8 cellular contexts compared by ENCODE assay signal in genomic region chr19:16594131-16594586, GRCh38. TPM values are rescaled to one million over a fixed set of nuclear protein-coding genes. Genes with fewer than 3 reads are reported as not detected.
DNase-seq lines count a peak whose midpoint lies in the region; ATAC-seq and TF ChIP-seq lines count a peak whose summit lies in the region.

No MANE protein-coding gene starts in this region.

- no peaks in the 10 kb centered on the region for H3K36me3 ChIP-seq in Karpas-422 (ENCODE audit: insufficient read depth, low read length)
- no peaks in the 10 kb centered on the region for H3K36me3 ChIP-seq in osteoblast (ENCODE audit: insufficient read depth, low read length)
- no peaks in the 10 kb centered on the region for H3K36me3 ChIP-seq in SK-N-SH (replicated peaks in 1 of 2; ENCODE audit: control insufficient read depth in 1 of 2, insufficient read depth in 2 of 2, low read length in 1 of 2)
- no peaks in the 10 kb centered on the region for H3K36me3 ChIP-seq in GM23338 (ENCODE audit: insufficient read depth)

- WGBS in SK-N-SH (ENCODE audit: low lambda C conversion rate), result 97% methylated on average over 9 of the region's 10 CpGs

- H3K9me3 Mint-ChIP-seq in activated CD8-positive, alpha-beta T cell treated with anti-CD3 and anti-CD28 coated beads, Interleukin-2, amount 10 ng/mL, durations not matched to agents 7 days and 5 days (ENCODE audit: insufficient read depth), result no peaks in the 10 kb centered on the region
- no peaks in the 10 kb centered on the region; the same call in 2 of the 3 replicates for H3K9me3 Mint-ChIP-seq in GM23338

- H2AFZ ChIP-seq in Karpas-422 (ENCODE audit: low read length) (no peak overlapping the region), osteoblast (ENCODE audit: low read length) (no peak overlapping the region), SK-N-SH (ENCODE audit: low read depth) (no peak overlapping the region), GM23338 (no peak overlapping the region)

- H3K9me2 ChIP-seq in Karpas-422 (replicated peaks; ENCODE audit: insufficient read depth, low read length), result no peaks in the 10 kb centered on the region
- H3K9me2 ChIP-seq in SK-N-SH, result no peaks in the 10 kb centered on the region
- no peaks in the 10 kb centered on the region for H3K9me2 ChIP-seq in GM23338 (ENCODE audit: insufficient read depth)

- no peak for DNase-seq in Karpas-422
- DNase-seq in activated CD8-positive, alpha-beta T cell treated with anti-CD3 and anti-CD28 coated beads, Interleukin-2, amount 10 ng/mL, durations not matched to agents 7 days and 5 days, result peak; percentile 73
- peak; percentile 62 for DNase-seq in osteoblast (ENCODE audit: insufficient read length, low spot score, missing footprints)
- DNase-seq in SK-N-DZ (ENCODE audit: low spot score), result no peak
- DNase-seq in SK-N-SH, result no peak
- no peak for DNase-seq in GM23338 (ENCODE audit: low spot score)

- no peak for TF ChIP-seq EP300 in SK-N-SH (IDR thresholded peaks at IDR 0.05; ENCODE audit: borderline replicate concordance in 1 of 2, low read depth in 1 of 2, low read length in 1 of 2)

- TF ChIP-seq RAD21 in SK-N-SH (IDR thresholded peaks at IDR 0.05; ENCODE audit: low read length), result no peak

- H3K4me1 Mint-ChIP-seq in activated CD8-positive, alpha-beta T cell treated with anti-CD3 and anti-CD28 coated beads, Interleukin-2, amount 10 ng/mL, durations not matched to agents 7 days and 5 days (ENCODE audit: low read depth), result peaks cover 87% of the 10 kb centered on the region
- peaks cover 30% of the 10 kb centered on the region for H3K4me1 Mint-ChIP-seq in GM23338

- ATAC-seq in GM18505 (IDR thresholded peaks at IDR 0.05; ENCODE audit: unreplicated experiment) (peak; percentile 43), GM23338 (no peak), GM18861 (IDR thresholded peaks at IDR 0.05; ENCODE audit: unreplicated experiment) (no peak)
- peak; percentile 69 for ATAC-seq in activated CD8-positive, alpha-beta T cell treated with anti-CD3 and anti-CD28 coated beads, Interleukin-2, amount 10 ng/mL, durations not matched to agents 7 days and 5 days

- peak overlapping the region; percentile 72 for H3K4me3 Mint-ChIP-seq in activated CD8-positive, alpha-beta T cell treated with anti-CD3 and anti-CD28 coated beads, Interleukin-2, amount 10 ng/mL, durations not matched to agents 7 days and 5 days
- H3K4me3 Mint-ChIP-seq in GM23338, result no peak overlapping the region

- peak overlapping the region; percentile 31; the same call in 1 of the 2 replicates for H3K9ac ChIP-seq in Karpas-422 (ENCODE audit: low read length)
- no peak overlapping the region for H3K9ac ChIP-seq in SK-N-SH

- peaks cover 3% of the 10 kb centered on the region for H3K36me3 Mint-ChIP-seq in activated CD8-positive, alpha-beta T cell treated with anti-CD3 and anti-CD28 coated beads, Interleukin-2, amount 10 ng/mL, durations not matched to agents 7 days and 5 days (ENCODE audit: low read depth)
- no peaks in the 10 kb centered on the region; the same call in 2 of the 3 replicates for H3K36me3 Mint-ChIP-seq in GM23338 (ENCODE audit: low read depth)

- H3K27ac ChIP-seq in Karpas-422 (ENCODE audit: low read length) (peak overlapping the region; percentile 98), osteoblast (ENCODE audit: low read depth, low read length) (no peak overlapping the region), SK-N-SH (ENCODE audit: low read depth in 2 of 2, low read length in 1 of 2) (no peak overlapping the region), GM23338 (ENCODE audit: low read depth) (no peak overlapping the region)

- TF ChIP-seq CTCF in osteoblast (IDR thresholded peaks at IDR 0.05; ENCODE audit: extremely low read depth, low read depth, low read length) (no peak), SK-N-SH (IDR thresholded peaks at IDR 0.05) (no peak), GM23338 (conservative IDR thresholded peaks at IDR 0.05; ENCODE audit: low read depth in 2 of 2) (no peak)

- no peaks in the 10 kb centered on the region for H3K27me3 ChIP-seq in Karpas-422 (ENCODE audit: low read length)
- no peaks in the 10 kb centered on the region for H3K27me3 ChIP-seq in osteoblast (ENCODE audit: insufficient read depth, low read length)
- no peaks in the 10 kb centered on the region for H3K27me3 ChIP-seq in SK-N-SH (ENCODE audit: insufficient read depth)
- H3K27me3 ChIP-seq in GM23338 (ENCODE audit: insufficient read depth), result no peaks in the 10 kb centered on the region

- H3K27me3 Mint-ChIP-seq in activated CD8-positive, alpha-beta T cell treated with anti-CD3 and anti-CD28 coated beads, Interleukin-2, amount 10 ng/mL, durations not matched to agents 7 days and 5 days (ENCODE audit: low read depth), result no peaks in the 10 kb centered on the region
- H3K27me3 Mint-ChIP-seq in GM23338 (ENCODE audit: insufficient read depth, low read depth, poor library complexity), result peaks cover 7% of the 10 kb centered on the region

- H3K27ac Mint-ChIP-seq in activated CD8-positive, alpha-beta T cell treated with anti-CD3 and anti-CD28 coated beads, Interleukin-2, amount 10 ng/mL, durations not matched to agents 7 days and 5 days, result peak overlapping the region; percentile 92
- no peak overlapping the region for H3K27ac Mint-ChIP-seq in GM23338

- H3F3A ChIP-seq in SK-N-SH (replicated peaks; ENCODE audit: insufficient read depth) (no peaks in the 10 kb centered on the region), GM23338 (replicated peaks; ENCODE audit: low read depth) (no peaks in the 10 kb centered on the region)

- H3K9me3 ChIP-seq in Karpas-422 (ENCODE audit: low read length), result no peaks in the 10 kb centered on the region
- no peaks in the 10 kb centered on the region for H3K9me3 ChIP-seq in osteoblast (ENCODE audit: low read depth, low read length)
- H3K9me3 ChIP-seq in SK-N-SH, result no peaks in the 10 kb centered on the region

- H3K79me2 ChIP-seq in Karpas-422 (ENCODE audit: low read length), result peaks cover 96% of the 10 kb centered on the region
- peaks cover 99% of the 10 kb centered on the region for H3K79me2 ChIP-seq in osteoblast (ENCODE audit: insufficient read depth, low read length)
- H3K79me2 ChIP-seq in SK-N-SH (ENCODE audit: insufficient read depth), result peaks cover 99% of the 10 kb centered on the region
- peaks cover 96% of the 10 kb centered on the region for H3K79me2 ChIP-seq in GM23338 (replicated peaks; ENCODE audit: insufficient read depth)

- peaks cover 86% of the 10 kb centered on the region for H3K4me1 ChIP-seq in Karpas-422 (ENCODE audit: low read length)
- no peaks in the 10 kb centered on the region for H3K4me1 ChIP-seq in osteoblast (ENCODE audit: insufficient read depth, low read length)
- H3K4me1 ChIP-seq in SK-N-SH (ENCODE audit: control insufficient read depth in 1 of 2, insufficient read depth in 2 of 2, low read depth in 1 of 2, low read length in 1 of 2), result peaks cover 3 to 42% of the 10 kb centered on the region in 2 experiments; a peak in 3 of 4 replicates
- H3K4me1 ChIP-seq in GM23338 (ENCODE audit: insufficient read depth), result peaks cover 7% of the 10 kb centered on the region

- peak; percentile 31 for TF ChIP-seq POLR2A in GM18505 (IDR thresholded peaks at IDR 0.05; ENCODE audit: borderline replicate concordance, extremely low read depth, insufficient read depth, insufficient read length)

- H3K4me2 ChIP-seq in Karpas-422 (ENCODE audit: low read depth, low read length, poor library complexity, severe bottlenecking) (peak overlapping the region; percentile 34), osteoblast (ENCODE audit: insufficient read depth, low read length) (no peak overlapping the region), SK-N-SH (no peak overlapping the region), GM23338 (no peak overlapping the region)

- peaks cover 68% of the 10 kb centered on the region for H4K20me1 ChIP-seq in Karpas-422 (ENCODE audit: insufficient read depth, low read depth, low read length)
- H4K20me1 ChIP-seq in osteoblast (ENCODE audit: insufficient read depth, low read length), result peaks cover 90% of the 10 kb centered on the region
- peaks cover 99% of the 10 kb centered on the region for H4K20me1 ChIP-seq in SK-N-SH (ENCODE audit: insufficient read depth)
- H4K20me1 ChIP-seq in GM23338 (replicated peaks; ENCODE audit: insufficient read depth), result peaks cover 69% of the 10 kb centered on the region

- CTCF ChIA-PET in activated CD8-positive, alpha-beta T cell treated with anti-CD3 and anti-CD28 coated beads, Interleukin-2, amount 10 ng/mL, durations not matched to agents 7 days and 5 days (lab: Charles Lee), result interaction anchor here (1.8 kb wide), 1 partner anchor 10 kb away, joined by 7 read pairs; no protein-coding TSS in a partner anchor
- CTCF ChIA-PET in SK-N-SH (lab: Yijun Ruan, JAX), result no interaction called here

- POLR2A ChIA-PET in activated CD8-positive, alpha-beta T cell treated with anti-CD3 and anti-CD28 coated beads, Interleukin-2, amount 10 ng/mL, durations not matched to agents 7 days and 5 days (lab: Charles Lee), result interaction anchor here (0.5 to 3.6 kb wide), 3 partner anchors 10 to 35 kb away, joined by 3 to 18 read pairs (median 4); partner anchors contain the start of gene MED26
- POLR2A ChIA-PET in SK-N-SH (lab: Yijun Ruan, JAX), result no interaction called here

- H3K4me3 ChIP-seq in Karpas-422 (ENCODE audit: low read length) (peak overlapping the region; percentile 6; the same call in 1 of the 2 replicates), osteoblast (ENCODE audit: insufficient read depth, low read length) (no peak overlapping the region), SK-N-SH (ENCODE audit: low read depth in 2 of 2, low read length in 1 of 2) (no peak overlapping the region), GM23338 (no peak overlapping the region)

RNA-seq across cellular contexts. Expression of gene SLC35E1, which starts 21.9 kb away (rescaled TPM):
- 33.5 and 39.4 TPM in 2 replicates for total RNA-seq in Karpas-422 (2014; rRNA removed; shearing (Covaris generic); ENCODE audit: low replicate concordance)
- 10 to 100 TPM; 55.6 to 61.9 TPM for total RNA-seq in activated CD8-positive, alpha-beta T cell treated with anti-CD3 and anti-CD28 coated beads, Interleukin-2, amount 10 ng/mL, durations not matched to agents 7 days and 5 days
- total RNA-seq in osteoblast, result 38.0 and 41.5 TPM in 2 replicates
- 16.9 and 29.6 TPM in 2 replicates for polyA plus RNA-seq in SK-N-DZ (2014; cell fraction: cytosol; rRNA removed)
- 12.1 and 13.0 TPM in 2 replicates for polyA plus RNA-seq in SK-N-DZ (2014; cell fraction: nucleus; rRNA removed)
- polyA plus RNA-seq in SK-N-SH (2012; rRNA removed) (23.5 and 28.4 TPM in 2 replicates), GM23338 (2016; fragmentation: Nextera tagmentation; extraction: Ambion mirVana) (16.2 and 17.0 TPM in 2 replicates)
- polyA plus RNA-seq in SK-N-SH (2012; cell fraction: cytosol; rRNA removed), result 19.7 and 22.2 TPM in 2 replicates
- 25.7 and 34.0 TPM in 2 replicates for polyA plus RNA-seq in SK-N-SH (2012; cell fraction: nucleus; rRNA removed)
- total RNA-seq in GM23338 (2014; rRNA removed; shearing (Covaris generic)), result 24.1 and 30.3 TPM in 2 replicates

RNA-seq across cellular contexts. Expression of gene MED26, which starts 33.8 kb away (rescaled TPM):
- 15.0 and 23.7 TPM in 2 replicates for total RNA-seq in Karpas-422 (2014; rRNA removed; shearing (Covaris generic); ENCODE audit: low replicate concordance)
- 10 to 100 TPM; 17.2 to 17.4 TPM for total RNA-seq in activated CD8-positive, alpha-beta T cell treated with anti-CD3 and anti-CD28 coated beads, Interleukin-2, amount 10 ng/mL, durations not matched to agents 7 days and 5 days
- 5.8 and 6.5 TPM in 2 replicates for total RNA-seq in osteoblast
- polyA plus RNA-seq in SK-N-DZ (2014; cell fraction: cytosol; rRNA removed), result 3.8 and 4.8 TPM in 2 replicates
- polyA plus RNA-seq in SK-N-DZ (2014; cell fraction: nucleus; rRNA removed), result 4.6 and 5.2 TPM in 2 replicates
- 3.5 and 3.8 TPM in 2 replicates for polyA plus RNA-seq in SK-N-SH (2012; rRNA removed)
- polyA plus RNA-seq in SK-N-SH (2012; cell fraction: cytosol; rRNA removed), result 2.1 and 3.1 TPM in 2 replicates
- polyA plus RNA-seq in SK-N-SH (2012; cell fraction: nucleus; rRNA removed), result 8.0 and 8.6 TPM in 2 replicates
- 13.1 and 15.4 TPM in 2 replicates for total RNA-seq in GM23338 (2014; rRNA removed; shearing (Covaris generic))
- 7.4 and 8.6 TPM in 2 replicates for polyA plus RNA-seq in GM23338 (2016; fragmentation: Nextera tagmentation; extraction: Ambion mirVana)

RNA-seq across cellular contexts. Expression of gene CHERP, which starts 51.9 kb away (rescaled TPM):
- 5.9 and 14.9 TPM in 2 replicates for total RNA-seq in Karpas-422 (2014; rRNA removed; shearing (Covaris generic); ENCODE audit: low replicate concordance)
- 10 to 100 TPM; 60.0 to 60.8 TPM for total RNA-seq in activated CD8-positive, alpha-beta T cell treated with anti-CD3 and anti-CD28 coated beads, Interleukin-2, amount 10 ng/mL, durations not matched to agents 7 days and 5 days
- 5.8 and 6.5 TPM in 2 replicates for total RNA-seq in osteoblast
- polyA plus RNA-seq in SK-N-DZ (2014; cell fraction: cytosol; rRNA removed), result 12.0 and 13.6 TPM in 2 replicates
- 28.7 and 30.1 TPM in 2 replicates for polyA plus RNA-seq in SK-N-DZ (2014; cell fraction: nucleus; rRNA removed)
- polyA plus RNA-seq in SK-N-SH (2012; rRNA removed) (7.7 and 16.8 TPM in 2 replicates), GM23338 (2016; fragmentation: Nextera tagmentation; extraction: Ambion mirVana) (37.5 and 41.2 TPM in 2 replicates)
- polyA plus RNA-seq in SK-N-SH (2012; cell fraction: cytosol; rRNA removed), result 8.0 and 12.7 TPM in 2 replicates
- polyA plus RNA-seq in SK-N-SH (2012; cell fraction: nucleus; rRNA removed), result 52.6 and 53.5 TPM in 2 replicates
- 31.0 and 31.6 TPM in 2 replicates for total RNA-seq in GM23338 (2014; rRNA removed; shearing (Covaris generic))

Comparison
In these comparisons a context has a peak if more than half of its experiments do, and no peak if none do; other contexts are left out.
1. ATAC-seq: peak in GM18505 (single experiment) and activated CD8-positive, alpha-beta T cell treated with anti-CD3 and anti-CD28 coated beads, Interleukin-2, amount 10 ng/mL, durations not matched to agents 7 days and 5 days (single experiment); none in GM23338 (single experiment) and GM18861 (single experiment).
2. DNase-seq: peak in activated CD8-positive, alpha-beta T cell treated with anti-CD3 and anti-CD28 coated beads, Interleukin-2, amount 10 ng/mL, durations not matched to agents 7 days and 5 days (single experiment) and osteoblast (single experiment); none in Karpas-422 (single experiment), SK-N-DZ (single experiment), SK-N-SH (single experiment) and GM23338 (single experiment).